8 cellular contexts compared by ENCODE assay signal in genomic region chr14:65321370-65321875, GRCh38.
DNase-seq lines count a peak whose midpoint lies in the region; ATAC-seq and TF ChIP-seq lines count a peak whose summit lies in the region.

No MANE protein-coding gene starts in this region.

- H3K27ac Mint-ChIP-seq in activated naive CD8-positive, alpha-beta T cell treated with anti-CD3 and anti-CD28 coated beads for 36 hours = peak overlapping the region; percentile 36

- H3K36me3 ChIP-seq in MG63 (no peaks in the 10 kb centered on the region), ovary (no peaks in the 10 kb centered on the region)

- TF ChIP-seq EP300 in ovary (IDR thresholded peaks at IDR 0.05) = no peak

- TF ChIP-seq CTCF in ovary (IDR thresholded peaks at IDR 0.05) = no peak

- H3K9me3 ChIP-seq in MG63 = no peaks in the 10 kb centered on the region
- no peaks in the 10 kb centered on the region for H3K9me3 ChIP-seq in ovary

- WGBS in ovary, 3 donors = 79 to 90% (median 88%) methylated on average over 3 of the region's 3 CpGs

- H3K4me3 ChIP-seq in MG63 = no peak overlapping the region
- H3K4me3 ChIP-seq in ovary = no peak overlapping the region

- no peak overlapping the region for H3K27ac ChIP-seq in ovary

- H3K4me1 Mint-ChIP-seq in activated naive CD8-positive, alpha-beta T cell treated with anti-CD3 and anti-CD28 coated beads for 36 hours = peaks cover 43% of the 10 kb centered on the region

- peak overlapping the region; percentile 1 for H3K4me3 Mint-ChIP-seq in activated naive CD8-positive, alpha-beta T cell treated with anti-CD3 and anti-CD28 coated beads for 36 hours

- H3K27me3 Mint-ChIP-seq in activated naive CD8-positive, alpha-beta T cell treated with anti-CD3 and anti-CD28 coated beads for 36 hours = no peaks in the 10 kb centered on the region

- DNase-seq in Daoy (ENCODE audit: low read depth) (peak; percentile 22), cerebellum (ENCODE audit: low spot score) (no peak), MG63 (no peak), ovary (no peak)
- no peak for DNase-seq in activated naive CD8-positive, alpha-beta T cell treated with anti-CD3 and anti-CD28 coated beads for 36 hours
- no peak for DNase-seq in stimulated activated CD4-positive, alpha-beta T cell treated with anti-CD3 and anti-CD28 coated beads, Interleukin-2, amount 100 ng/mL, for 48 hours

- H3K36me3 Mint-ChIP-seq in activated naive CD8-positive, alpha-beta T cell treated with anti-CD3 and anti-CD28 coated beads for 36 hours = peaks cover 4% of the 10 kb centered on the region

- peaks cover 3% of the 10 kb centered on the region for H3K9me3 Mint-ChIP-seq in activated naive CD8-positive, alpha-beta T cell treated with anti-CD3 and anti-CD28 coated beads for 36 hours

- H3K27me3 ChIP-seq in MG63 (no peaks in the 10 kb centered on the region), ovary (no peaks in the 10 kb centered on the region)

- no peaks in the 10 kb centered on the region for H3K4me1 ChIP-seq in ovary (ENCODE audit: insufficient read depth)

- TF ChIP-seq POLR2A in ovary (IDR thresholded peaks at IDR 0.05) = no peak

- ATAC-seq in GM19452 (IDR thresholded peaks at IDR 0.05; ENCODE audit: unreplicated experiment) (peak; percentile 52), HG03442 (IDR thresholded peaks at IDR 0.05; ENCODE audit: unreplicated experiment) (peak; percentile 54)

- intact Hi-C loops in ovary (cut with DNase I) = no loop called here
